In genomic region chr6:107488875-107489635, GRCh38 we compare ENCODE assay signal across 1 cellular context.
TF ChIP-seq lines count a peak whose summit lies in the region.

No MANE protein-coding gene starts in this region.

TF ChIP-seq in HepG2, 621 proteins besides CTCF, POLR2A, EP300 and RAD21 (continued from another document):
- TF ChIP-seq NR0B2 (CRISPR knock-in tag; IDR thresholded peaks at IDR 0.05) (0 out of 2 replicates have a peak, but pooled peaks have one; percentile 46), ATF7 (IDR thresholded peaks at IDR 0.05) (no peak), ATF7 (CRISPR knock-in tag; IDR thresholded peaks at IDR 0.05) (no peak), RBFOX2 (IDR thresholded peaks at IDR 0.05; ENCODE audit: low read depth, low read length) (peak; percentile 26; the same call in 1 of the 2 replicates), ZNF138 (CRISPR knock-in tag; IDR thresholded peaks at IDR 0.05; ENCODE audit: low read depth) (no peak), TFE3 (CRISPR knock-in tag; IDR thresholded peaks at IDR 0.05) (no peak), ZNF569 (CRISPR knock-in tag; IDR thresholded peaks at IDR 0.05; ENCODE audit: borderline replicate concordance) (no peak), MEF2D (CRISPR knock-in tag; IDR thresholded peaks at IDR 0.05) (no peak), TAF1 (CRISPR knock-in tag; IDR thresholded peaks at IDR 0.05) (peak; percentile 39; the same call in 1 of the 2 replicates), KLF13 (CRISPR knock-in tag; IDR thresholded peaks at IDR 0.05) (no peak), ZNF883 (CRISPR knock-in tag; IDR thresholded peaks at IDR 0.05; ENCODE audit: not compliant biosample characterization) (no peak), GABPB1 (CRISPR knock-in tag; IDR thresholded peaks at IDR 0.05) (0 out of 2 replicates have a peak, but pooled peaks have one; percentile 30), GATA4 (IDR thresholded peaks at IDR 0.05; ENCODE audit: borderline replicate concordance, low read depth) (no peak), HNF4A (CRISPR knock-in tag; IDR thresholded peaks at IDR 0.05) (peak; percentile 50; the same call in 1 of the 2 replicates), ZNF253 (CRISPR knock-in tag; IDR thresholded peaks at IDR 0.05; ENCODE audit: borderline replicate concordance) (no peak), RERE (CRISPR knock-in tag; IDR thresholded peaks at IDR 0.05; ENCODE audit: low read depth) (no peak), NFATC3 (CRISPR knock-in tag; IDR thresholded peaks at IDR 0.05) (no peak), ZNF780A (CRISPR knock-in tag; IDR thresholded peaks at IDR 0.05) (no peak), YEATS2 (CRISPR knock-in tag; IDR thresholded peaks at IDR 0.05; ENCODE audit: borderline replicate concordance) (no peak), SNAI1 (CRISPR knock-in tag; IDR thresholded peaks at IDR 0.05; ENCODE audit: borderline replicate concordance) (no peak), ZKSCAN8 (CRISPR knock-in tag; IDR thresholded peaks at IDR 0.05; ENCODE audit: borderline replicate concordance) (no peak), RAD51 (IDR thresholded peaks at IDR 0.05; ENCODE audit: borderline replicate concordance) (no peak), POLR2AphosphoS2 (IDR thresholded peaks at IDR 0.05; ENCODE audit: low read depth, low read length) (no peak), DDIT3 (CRISPR knock-in tag; IDR thresholded peaks at IDR 0.05) (no peak), HHEX (CRISPR knock-in tag; IDR thresholded peaks at IDR 0.05) (no peak), KAT7 (CRISPR knock-in tag; IDR thresholded peaks at IDR 0.05; ENCODE audit: borderline replicate concordance) (0 out of 2 replicates have a peak, but pooled peaks have one; percentile 30), NCOA5 (CRISPR knock-in tag; IDR thresholded peaks at IDR 0.05) (no peak), NFIB (CRISPR knock-in tag; IDR thresholded peaks at IDR 0.05; ENCODE audit: borderline replicate concordance) (no peak)
- TF ChIP-seq, protein P1, sequence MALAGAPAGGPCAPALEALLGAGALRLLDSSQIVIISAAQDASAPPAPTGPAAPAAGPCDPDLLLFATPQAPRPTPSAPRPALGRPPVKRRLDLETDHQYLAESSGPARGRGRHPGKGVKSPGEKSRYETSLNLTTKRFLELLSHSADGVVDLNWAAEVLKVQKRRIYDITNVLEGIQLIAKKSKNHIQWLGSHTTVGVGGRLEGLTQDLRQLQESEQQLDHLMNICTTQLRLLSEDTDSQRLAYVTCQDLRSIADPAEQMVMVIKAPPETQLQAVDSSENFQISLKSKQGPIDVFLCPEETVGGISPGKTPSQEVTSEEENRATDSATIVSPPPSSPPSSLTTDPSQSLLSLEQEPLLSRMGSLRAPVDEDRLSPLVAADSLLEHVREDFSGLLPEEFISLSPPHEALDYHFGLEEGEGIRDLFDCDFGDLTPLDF (CRISPR knock-in tag; IDR thresholded peaks at IDR 0.05): no peak
- TF ChIP-seq, protein P2, sequence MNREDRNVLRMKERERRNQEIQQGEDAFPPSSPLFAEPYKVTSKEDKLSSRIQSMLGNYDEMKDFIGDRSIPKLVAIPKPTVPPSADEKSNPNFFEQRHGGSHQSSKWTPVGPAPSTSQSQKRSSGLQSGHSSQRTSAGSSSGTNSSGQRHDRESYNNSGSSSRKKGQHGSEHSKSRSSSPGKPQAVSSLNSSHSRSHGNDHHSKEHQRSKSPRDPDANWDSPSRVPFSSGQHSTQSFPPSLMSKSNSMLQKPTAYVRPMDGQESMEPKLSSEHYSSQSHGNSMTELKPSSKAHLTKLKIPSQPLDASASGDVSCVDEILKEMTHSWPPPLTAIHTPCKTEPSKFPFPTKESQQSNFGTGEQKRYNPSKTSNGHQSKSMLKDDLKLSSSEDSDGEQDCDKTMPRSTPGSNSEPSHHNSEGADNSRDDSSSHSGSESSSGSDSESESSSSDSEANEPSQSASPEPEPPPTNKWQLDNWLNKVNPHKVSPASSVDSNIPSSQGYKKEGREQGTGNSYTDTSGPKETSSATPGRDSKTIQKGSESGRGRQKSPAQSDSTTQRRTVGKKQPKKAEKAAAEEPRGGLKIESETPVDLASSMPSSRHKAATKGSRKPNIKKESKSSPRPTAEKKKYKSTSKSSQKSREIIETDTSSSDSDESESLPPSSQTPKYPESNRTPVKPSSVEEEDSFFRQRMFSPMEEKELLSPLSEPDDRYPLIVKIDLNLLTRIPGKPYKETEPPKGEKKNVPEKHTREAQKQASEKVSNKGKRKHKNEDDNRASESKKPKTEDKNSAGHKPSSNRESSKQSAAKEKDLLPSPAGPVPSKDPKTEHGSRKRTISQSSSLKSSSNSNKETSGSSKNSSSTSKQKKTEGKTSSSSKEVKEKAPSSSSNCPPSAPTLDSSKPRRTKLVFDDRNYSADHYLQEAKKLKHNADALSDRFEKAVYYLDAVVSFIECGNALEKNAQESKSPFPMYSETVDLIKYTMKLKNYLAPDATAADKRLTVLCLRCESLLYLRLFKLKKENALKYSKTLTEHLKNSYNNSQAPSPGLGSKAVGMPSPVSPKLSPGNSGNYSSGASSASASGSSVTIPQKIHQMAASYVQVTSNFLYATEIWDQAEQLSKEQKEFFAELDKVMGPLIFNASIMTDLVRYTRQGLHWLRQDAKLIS (CRISPR knock-in tag; IDR thresholded peaks at IDR 0.05): no peak
- TF ChIP-seq, protein P3, sequence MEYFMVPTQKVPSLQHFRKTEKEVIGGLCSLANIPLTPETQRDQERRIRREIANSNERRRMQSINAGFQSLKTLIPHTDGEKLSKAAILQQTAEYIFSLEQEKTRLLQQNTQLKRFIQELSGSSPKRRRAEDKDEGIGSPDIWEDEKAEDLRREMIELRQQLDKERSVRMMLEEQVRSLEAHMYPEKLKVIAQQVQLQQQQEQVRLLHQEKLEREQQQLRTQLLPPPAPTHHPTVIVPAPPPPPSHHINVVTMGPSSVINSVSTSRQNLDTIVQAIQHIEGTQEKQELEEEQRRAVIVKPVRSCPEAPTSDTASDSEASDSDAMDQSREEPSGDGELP (IDR thresholded peaks at IDR 0.05; ENCODE audit: borderline replicate concordance, low read depth): no peak
- TF ChIP-seq, protein P4, sequence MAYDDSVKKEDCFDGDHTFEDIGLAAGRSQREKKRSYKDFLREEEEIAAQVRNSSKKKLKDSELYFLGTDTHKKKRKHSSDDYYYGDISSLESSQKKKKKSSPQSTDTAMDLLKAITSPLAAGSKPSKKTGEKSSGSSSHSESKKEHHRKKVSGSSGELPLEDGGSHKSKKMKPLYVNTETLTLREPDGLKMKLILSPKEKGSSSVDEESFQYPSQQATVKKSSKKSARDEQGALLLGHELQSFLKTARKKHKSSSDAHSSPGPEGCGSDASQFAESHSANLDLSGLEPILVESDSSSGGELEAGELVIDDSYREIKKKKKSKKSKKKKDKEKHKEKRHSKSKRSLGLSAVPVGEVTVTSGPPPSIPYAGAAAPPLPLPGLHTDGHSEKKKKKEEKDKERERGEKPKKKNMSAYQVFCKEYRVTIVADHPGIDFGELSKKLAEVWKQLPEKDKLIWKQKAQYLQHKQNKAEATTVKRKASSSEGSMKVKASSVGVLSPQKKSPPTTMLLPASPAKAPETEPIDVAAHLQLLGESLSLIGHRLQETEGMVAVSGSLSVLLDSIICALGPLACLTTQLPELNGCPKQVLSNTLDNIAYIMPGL (CRISPR knock-in tag; IDR thresholded peaks at IDR 0.05; ENCODE audit: borderline replicate concordance in 1 of 2, low read depth in 1 of 2): no peak; a peak in 1 of 4 replicates
- TF ChIP-seq, protein P5, sequence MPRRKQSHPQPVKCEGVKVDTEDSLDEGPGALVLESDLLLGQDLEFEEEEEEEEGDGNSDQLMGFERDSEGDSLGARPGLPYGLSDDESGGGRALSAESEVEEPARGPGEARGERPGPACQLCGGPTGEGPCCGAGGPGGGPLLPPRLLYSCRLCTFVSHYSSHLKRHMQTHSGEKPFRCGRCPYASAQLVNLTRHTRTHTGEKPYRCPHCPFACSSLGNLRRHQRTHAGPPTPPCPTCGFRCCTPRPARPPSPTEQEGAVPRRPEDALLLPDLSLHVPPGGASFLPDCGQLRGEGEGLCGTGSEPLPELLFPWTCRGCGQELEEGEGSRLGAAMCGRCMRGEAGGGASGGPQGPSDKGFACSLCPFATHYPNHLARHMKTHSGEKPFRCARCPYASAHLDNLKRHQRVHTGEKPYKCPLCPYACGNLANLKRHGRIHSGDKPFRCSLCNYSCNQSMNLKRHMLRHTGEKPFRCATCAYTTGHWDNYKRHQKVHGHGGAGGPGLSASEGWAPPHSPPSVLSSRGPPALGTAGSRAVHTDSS (CRISPR knock-in tag; conservative IDR thresholded peaks at IDR 0.05): no peak
